Comparison of ENCODE assay signal across 8 cellular contexts in the genomic region with DNA sequence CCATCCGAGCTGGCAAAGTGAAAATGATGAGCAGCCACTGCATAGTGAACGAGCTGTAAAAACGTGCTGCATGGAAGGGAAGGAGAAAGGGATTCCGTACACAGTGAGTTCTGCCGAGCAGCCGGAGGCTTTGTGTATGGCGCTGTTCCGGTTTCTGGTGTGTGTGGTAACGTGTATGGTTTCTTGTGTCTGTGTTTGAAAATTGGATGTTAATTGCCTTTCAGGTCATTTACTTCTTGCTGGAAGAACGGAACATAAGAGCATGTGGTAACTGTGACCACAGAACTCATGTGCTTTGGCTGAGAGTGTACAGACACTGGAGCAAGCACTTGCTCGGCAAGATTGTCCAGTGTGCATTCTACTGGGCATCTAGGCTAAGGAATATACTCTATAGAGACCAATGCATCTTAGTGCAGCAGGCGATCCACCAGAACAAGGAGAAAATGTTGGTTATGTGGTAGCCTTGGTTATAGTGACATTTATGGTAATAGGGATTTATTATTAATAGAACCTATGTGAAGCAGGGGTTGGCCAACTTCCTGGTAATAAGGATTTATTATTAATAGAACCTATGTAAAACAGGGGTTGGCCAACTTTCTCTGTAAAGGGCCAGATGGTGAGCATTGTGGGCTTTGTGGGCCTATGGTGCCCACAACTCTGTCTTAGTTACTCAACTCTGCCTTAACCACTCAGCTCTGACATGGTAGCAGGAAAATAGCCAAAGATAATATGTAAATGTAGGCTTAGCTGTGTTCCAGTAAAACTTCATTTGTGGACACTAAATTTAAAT. TPM values are rescaled to one million over a fixed set of nuclear protein-coding genes. Genes with fewer than 3 reads are reported as not detected.
DNase-seq lines count a peak whose midpoint lies in the region; ATAC-seq, FAIRE-seq and TF ChIP-seq lines count a peak whose summit lies in the region.

No MANE protein-coding gene starts in this region.

- TF ChIP-seq POLR2A in H54 (IDR thresholded peaks at IDR 0.05; ENCODE audit: low read depth, low read length), result no peak

- no peaks in the 10 kb centered on the region for H3K27me3 ChIP-seq in mononuclear cell (ENCODE audit: insufficient read depth, low read length)

- ATAC-seq in GM18867 (IDR thresholded peaks at IDR 0.05; ENCODE audit: unreplicated experiment) (peak; percentile 66), HG02623 (IDR thresholded peaks at IDR 0.05; ENCODE audit: unreplicated experiment) (peak; percentile 53), left cardiac atrium (no peak)

- DNase-seq in NCI-H526 (lab: John Stamatoyannopoulos, UW) (peak; percentile 79 to 88), left cardiac atrium (no peak), H54 (ENCODE audit: insufficient read length, low spot score) (no peak), NCI-H82 treated with DMSO at 0.1 percent for 48 hours (lab: John Stamatoyannopoulos, UW; ENCODE audit: unreplicated experiment) (no peak)
- no peak for DNase-seq in stimulated activated naive CD4-positive, alpha-beta T cell treated with Interleukin-2 at 50 U/mL for 16 hours (lab: John Stamatoyannopoulos, UW)

- intact Hi-C loops in left cardiac atrium (cut with DNase I), result loop anchor here (2.0 to 5.0 kb wide), 4 partner anchors 72 to 367 kb away; no protein-coding TSS in a partner anchor

- peaks cover 64% of the 10 kb centered on the region for H3K4me1 ChIP-seq in mononuclear cell (ENCODE audit: insufficient read depth, low read length)

- peak overlapping the region; percentile 1 for H3K4me3 ChIP-seq in mononuclear cell (ENCODE audit: low read length)

- no peak for FAIRE-seq in H54 (lab: Jason Lieb, UNC)

- H3K9me3 ChIP-seq in mononuclear cell (ENCODE audit: low read depth, low read length), result no peaks in the 10 kb centered on the region

RNA-seq across cellular contexts. Expression of a gene that starts 49.2 kb away (rescaled TPM):
- 7.1 TPM for total RNA-seq in mononuclear cell
- total RNA-seq in left cardiac atrium, result 1 to 10 TPM; 2.8 to 3.1 TPM

Comparison
In these comparisons a context has a peak if more than half of its experiments do, and no peak if none do; other contexts are left out.
1. ATAC-seq: peak in GM18867 (single experiment) and HG02623 (single experiment); none in left cardiac atrium (0 of 2).
2. DNase-seq: peak in NCI-H526 (2 of 2); none in left cardiac atrium (single experiment), stimulated activated naive CD4-positive, alpha-beta T cell treated with Interleukin-2 at 50 U/mL for 16 hours (single experiment), H54 (single experiment) and NCI-H82 treated with DMSO at 0.1 percent for 48 hours (single experiment).